ENCODE assay signal across 2 cellular contexts in the genomic region with DNA sequence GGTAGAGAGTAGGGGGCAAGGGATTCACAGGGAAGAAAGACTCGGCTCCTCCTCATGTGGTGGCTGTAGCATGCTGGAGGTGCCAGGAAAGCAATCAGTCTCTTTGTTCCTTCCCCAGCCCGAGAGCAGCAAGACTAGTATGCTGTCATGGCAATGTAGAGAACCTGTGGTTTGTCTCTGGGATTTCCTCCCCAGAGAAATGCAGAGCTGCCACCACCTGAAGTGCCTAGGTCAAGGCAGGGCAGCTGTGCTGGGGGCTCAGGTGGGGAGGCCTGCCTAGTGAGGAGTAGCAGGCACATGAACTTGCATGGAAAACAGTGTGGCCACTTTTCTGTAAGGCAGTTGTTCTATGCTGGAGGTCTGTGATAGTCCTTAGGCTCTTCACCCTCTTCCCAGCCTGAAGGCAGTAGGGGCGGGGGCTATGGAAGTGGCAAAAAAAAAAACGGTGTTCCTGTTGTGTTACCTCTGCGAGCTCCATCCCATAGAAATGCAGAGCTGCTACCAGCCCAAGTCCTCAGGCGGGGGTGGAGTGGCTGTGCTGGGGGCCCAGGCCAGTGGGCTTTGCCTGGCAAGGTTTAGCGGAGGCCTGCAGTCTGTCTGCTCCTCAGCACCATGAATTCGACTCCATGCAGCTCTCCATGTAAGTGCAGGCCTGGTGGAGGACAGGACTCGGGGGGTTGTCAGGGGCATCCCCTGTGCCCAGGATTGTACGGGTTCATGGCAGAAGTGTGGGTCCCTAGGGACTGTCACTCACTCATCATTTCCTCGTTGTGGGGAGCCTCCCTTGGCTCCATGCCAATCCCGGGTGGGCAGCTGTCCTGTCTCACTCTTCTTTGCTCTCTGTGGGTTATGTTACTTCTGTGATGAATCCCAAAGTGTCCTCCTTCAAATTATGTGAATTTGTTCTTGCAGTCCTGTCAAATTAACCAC.
TF ChIP-seq lines count a peak whose summit lies in the region.

No MANE protein-coding gene starts in this region.

TF ChIP-seq in IMR-90, 13 proteins besides CTCF, POLR2A, EP300 and RAD21:
- TF ChIP-seq, protein P1, sequence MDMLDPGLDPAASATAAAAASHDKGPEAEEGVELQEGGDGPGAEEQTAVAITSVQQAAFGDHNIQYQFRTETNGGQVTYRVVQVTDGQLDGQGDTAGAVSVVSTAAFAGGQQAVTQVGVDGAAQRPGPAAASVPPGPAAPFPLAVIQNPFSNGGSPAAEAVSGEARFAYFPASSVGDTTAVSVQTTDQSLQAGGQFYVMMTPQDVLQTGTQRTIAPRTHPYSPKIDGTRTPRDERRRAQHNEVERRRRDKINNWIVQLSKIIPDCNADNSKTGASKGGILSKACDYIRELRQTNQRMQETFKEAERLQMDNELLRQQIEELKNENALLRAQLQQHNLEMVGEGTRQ (IDR thresholded peaks at IDR 0.05; ENCODE audit: low read depth, low read length), result no peak
- TF ChIP-seq RCOR1 (IDR thresholded peaks at IDR 0.05; ENCODE audit: insufficient replicate concordance, low read length) (no peak), NFE2L2 (IDR thresholded peaks at IDR 0.05; ENCODE audit: low read depth, low read length) (no peak), MAZ (IDR thresholded peaks at IDR 0.05; ENCODE audit: borderline replicate concordance, low read depth, low read length) (no peak), RFX5 (IDR thresholded peaks at IDR 0.05; ENCODE audit: low read depth, low read length) (no peak), FOS (IDR thresholded peaks at IDR 0.05; ENCODE audit: low read depth, low read length) (no peak)

TF ChIP-seq in WTC11, 78 proteins besides CTCF, POLR2A, EP300 and RAD21:
- TF ChIP-seq EMX1 (CRISPR knock-in tag; IDR thresholded peaks at IDR 0.05) (no peak), TP53 (CRISPR knock-in tag; IDR thresholded peaks at IDR 0.05) (no peak), JAZF1 (CRISPR knock-in tag; IDR thresholded peaks at IDR 0.05) (no peak), ZNF121 (CRISPR knock-in tag; IDR thresholded peaks at IDR 0.05) (no peak), GRHL2 (CRISPR knock-in tag; IDR thresholded peaks at IDR 0.05; ENCODE audit: insufficient replicate concordance, severe bottlenecking) (no peak), MYBL2 (CRISPR knock-in tag; IDR thresholded peaks at IDR 0.05) (no peak), TCF7 (CRISPR knock-in tag; IDR thresholded peaks at IDR 0.05; ENCODE audit: low read depth) (no peak), FOXK1 (CRISPR knock-in tag; IDR thresholded peaks at IDR 0.05) (no peak), SMAD4 (CRISPR knock-in tag; IDR thresholded peaks at IDR 0.05) (no peak)
- TF ChIP-seq, protein P2, sequence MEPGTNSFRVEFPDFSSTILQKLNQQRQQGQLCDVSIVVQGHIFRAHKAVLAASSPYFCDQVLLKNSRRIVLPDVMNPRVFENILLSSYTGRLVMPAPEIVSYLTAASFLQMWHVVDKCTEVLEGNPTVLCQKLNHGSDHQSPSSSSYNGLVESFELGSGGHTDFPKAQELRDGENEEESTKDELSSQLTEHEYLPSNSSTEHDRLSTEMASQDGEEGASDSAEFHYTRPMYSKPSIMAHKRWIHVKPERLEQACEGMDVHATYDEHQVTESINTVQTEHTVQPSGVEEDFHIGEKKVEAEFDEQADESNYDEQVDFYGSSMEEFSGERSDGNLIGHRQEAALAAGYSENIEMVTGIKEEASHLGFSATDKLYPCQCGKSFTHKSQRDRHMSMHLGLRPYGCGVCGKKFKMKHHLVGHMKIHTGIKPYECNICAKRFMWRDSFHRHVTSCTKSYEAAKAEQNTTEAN (CRISPR knock-in tag; IDR thresholded peaks at IDR 0.05), result no peak
- TF ChIP-seq, protein P3, sequence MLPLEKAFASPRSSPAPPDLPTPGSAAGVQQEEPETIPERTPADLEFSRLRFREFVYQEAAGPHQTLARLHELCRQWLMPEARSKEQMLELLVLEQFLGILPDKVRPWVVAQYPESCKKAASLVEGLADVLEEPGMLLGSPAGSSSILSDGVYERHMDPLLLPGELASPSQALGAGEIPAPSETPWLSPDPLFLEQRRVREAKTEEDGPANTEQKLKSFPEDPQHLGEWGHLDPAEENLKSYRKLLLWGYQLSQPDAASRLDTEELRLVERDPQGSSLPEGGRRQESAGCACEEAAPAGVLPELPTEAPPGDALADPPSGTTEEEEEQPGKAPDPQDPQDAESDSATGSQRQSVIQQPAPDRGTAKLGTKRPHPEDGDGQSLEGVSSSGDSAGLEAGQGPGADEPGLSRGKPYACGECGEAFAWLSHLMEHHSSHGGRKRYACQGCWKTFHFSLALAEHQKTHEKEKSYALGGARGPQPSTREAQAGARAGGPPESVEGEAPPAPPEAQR (CRISPR knock-in tag; IDR thresholded peaks at IDR 0.05), result no peak
- TF ChIP-seq, protein P4, sequence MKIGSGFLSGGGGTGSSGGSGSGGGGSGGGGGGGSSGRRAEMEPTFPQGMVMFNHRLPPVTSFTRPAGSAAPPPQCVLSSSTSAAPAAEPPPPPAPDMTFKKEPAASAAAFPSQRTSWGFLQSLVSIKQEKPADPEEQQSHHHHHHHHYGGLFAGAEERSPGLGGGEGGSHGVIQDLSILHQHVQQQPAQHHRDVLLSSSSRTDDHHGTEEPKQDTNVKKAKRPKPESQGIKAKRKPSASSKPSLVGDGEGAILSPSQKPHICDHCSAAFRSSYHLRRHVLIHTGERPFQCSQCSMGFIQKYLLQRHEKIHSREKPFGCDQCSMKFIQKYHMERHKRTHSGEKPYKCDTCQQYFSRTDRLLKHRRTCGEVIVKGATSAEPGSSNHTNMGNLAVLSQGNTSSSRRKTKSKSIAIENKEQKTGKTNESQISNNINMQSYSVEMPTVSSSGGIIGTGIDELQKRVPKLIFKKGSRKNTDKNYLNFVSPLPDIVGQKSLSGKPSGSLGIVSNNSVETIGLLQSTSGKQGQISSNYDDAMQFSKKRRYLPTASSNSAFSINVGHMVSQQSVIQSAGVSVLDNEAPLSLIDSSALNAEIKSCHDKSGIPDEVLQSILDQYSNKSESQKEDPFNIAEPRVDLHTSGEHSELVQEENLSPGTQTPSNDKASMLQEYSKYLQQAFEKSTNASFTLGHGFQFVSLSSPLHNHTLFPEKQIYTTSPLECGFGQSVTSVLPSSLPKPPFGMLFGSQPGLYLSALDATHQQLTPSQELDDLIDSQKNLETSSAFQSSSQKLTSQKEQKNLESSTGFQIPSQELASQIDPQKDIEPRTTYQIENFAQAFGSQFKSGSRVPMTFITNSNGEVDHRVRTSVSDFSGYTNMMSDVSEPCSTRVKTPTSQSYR (CRISPR knock-in tag; IDR thresholded peaks at IDR 0.05), result no peak
- TF ChIP-seq, protein P5, sequence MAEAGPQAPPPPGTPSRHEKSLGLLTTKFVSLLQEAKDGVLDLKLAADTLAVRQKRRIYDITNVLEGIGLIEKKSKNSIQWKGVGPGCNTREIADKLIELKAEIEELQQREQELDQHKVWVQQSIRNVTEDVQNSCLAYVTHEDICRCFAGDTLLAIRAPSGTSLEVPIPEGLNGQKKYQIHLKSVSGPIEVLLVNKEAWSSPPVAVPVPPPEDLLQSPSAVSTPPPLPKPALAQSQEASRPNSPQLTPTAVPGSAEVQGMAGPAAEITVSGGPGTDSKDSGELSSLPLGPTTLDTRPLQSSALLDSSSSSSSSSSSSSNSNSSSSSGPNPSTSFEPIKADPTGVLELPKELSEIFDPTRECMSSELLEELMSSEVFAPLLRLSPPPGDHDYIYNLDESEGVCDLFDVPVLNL (CRISPR knock-in tag; IDR thresholded peaks at IDR 0.05; ENCODE audit: borderline replicate concordance, low read depth), result no peak
- TF ChIP-seq, protein P6, sequence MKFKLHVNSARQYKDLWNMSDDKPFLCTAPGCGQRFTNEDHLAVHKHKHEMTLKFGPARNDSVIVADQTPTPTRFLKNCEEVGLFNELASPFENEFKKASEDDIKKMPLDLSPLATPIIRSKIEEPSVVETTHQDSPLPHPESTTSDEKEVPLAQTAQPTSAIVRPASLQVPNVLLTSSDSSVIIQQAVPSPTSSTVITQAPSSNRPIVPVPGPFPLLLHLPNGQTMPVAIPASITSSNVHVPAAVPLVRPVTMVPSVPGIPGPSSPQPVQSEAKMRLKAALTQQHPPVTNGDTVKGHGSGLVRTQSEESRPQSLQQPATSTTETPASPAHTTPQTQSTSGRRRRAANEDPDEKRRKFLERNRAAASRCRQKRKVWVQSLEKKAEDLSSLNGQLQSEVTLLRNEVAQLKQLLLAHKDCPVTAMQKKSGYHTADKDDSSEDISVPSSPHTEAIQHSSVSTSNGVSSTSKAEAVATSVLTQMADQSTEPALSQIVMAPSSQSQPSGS (CRISPR knock-in tag; IDR thresholded peaks at IDR 0.05; ENCODE audit: borderline replicate concordance, low read depth), result no peak
